Comparison of ENCODE assay signal across 8 cellular contexts in genomic region chr17:1487939-1488825, GRCh38. TPM values are rescaled to one million over a fixed set of nuclear protein-coding genes. Genes with fewer than 3 reads are reported as not detected.
A peak's percentile ranks its signal among the peaks of the same experiment; 100 is the strongest.
DNase-seq lines count a peak whose midpoint lies in the region; ATAC-seq and TF ChIP-seq lines count a peak whose summit lies in the region.

No MANE protein-coding gene starts in this region.

- no peaks in the 10 kb centered on the region for H3K27me3 Mint-ChIP-seq in osteocyte (ENCODE audit: unreplicated experiment)

- H3K9me3 ChIP-seq in adrenal gland (replicated peaks in 1 of 3) (no peaks in the 10 kb centered on the region), cardiac muscle cell (ENCODE audit: low read depth) (no peaks in the 10 kb centered on the region), thyroid gland (no peaks in the 10 kb centered on the region)

- H3K27ac ChIP-seq in adrenal gland (peak overlapping the region in 4 of 5 donors; percentile 82 to 97 (median 86)), cardiac muscle cell (peak overlapping the region; percentile 99), thyroid gland (peak overlapping the region; percentile 86 to 98 (median 94))

- peak overlapping the region in 2 of 4 donors; percentile 33 to 81 for H3K4me3 ChIP-seq in adrenal gland
- peak overlapping the region; percentile 33 for H3K4me3 ChIP-seq in cardiac muscle cell
- H3K4me3 ChIP-seq in thyroid gland (replicated peaks in 1 of 3): peak overlapping the region in 2 of 3 donors; percentile 33 to 46

- peak overlapping the region; percentile 68 for H3K4me3 Mint-ChIP-seq in osteocyte (ENCODE audit: unreplicated experiment)

- DNase-seq in GM10248 (ENCODE audit: extremely low spot score) (peak; percentile 85), adrenal gland (peak; percentile 67 to 87 (median 86)), cardiac muscle cell (ENCODE audit: low read depth in 1 of 2, low spot score in 1 of 2) (peak; percentile 95 to 96), osteocyte (ENCODE audit: extremely low spot score, unreplicated experiment) (peak; percentile 97), thyroid gland (peak; percentile 87)

- WGBS in adrenal gland, 4 donors: 1 to 2% (median 1%) methylated on average over 22 to 72 of the region's 72 CpGs; no CpG with 5 or more reads in 1 of the 4 donors
- 11 to 17% methylated on average over 10 to 18 of the region's 72 CpGs for WGBS in thyroid gland, 2 donors

- POLR2A ChIA-PET in GM10248 (lab: Yijun Ruan, JAX): interaction anchor here (0.5 to 1.1 kb wide), 3 partner anchors 13 to 65 kb away, joined by 3 to 4 read pairs (median 3); no protein-coding TSS in a partner anchor

- intact Hi-C loops in adrenal gland (cut with DNase I) (no loop called here), thyroid gland (cut with DNase I) (no loop called here)

- ATAC-seq in HG03280 (IDR thresholded peaks at IDR 0.05; ENCODE audit: unreplicated experiment) (peak; percentile 29), SK-N-SH treated with all-trans-retinoic acid at 6 μM for 48 hours (peak; percentile 57), GM18517 (IDR thresholded peaks at IDR 0.05; ENCODE audit: unreplicated experiment) (no peak)

- peaks cover 44% of the 10 kb centered on the region for H3K4me1 Mint-ChIP-seq in osteocyte (ENCODE audit: unreplicated experiment)

- H3K9me3 Mint-ChIP-seq in osteocyte (ENCODE audit: unreplicated experiment): no peaks in the 10 kb centered on the region

- peak in 1 of 2 donors; percentile 60 for TF ChIP-seq POLR2A in adrenal gland (IDR thresholded peaks at IDR 0.05)
- peak in 1 of 2 donors; percentile 85 for TF ChIP-seq POLR2A in thyroid gland (IDR thresholded peaks at IDR 0.05)

- TF ChIP-seq CTCF in GM10248 (IDR thresholded peaks at IDR 0.05; ENCODE audit: control extremely low read depth, extremely low read depth, low read depth, missing control alignments) (no peak), adrenal gland (IDR thresholded peaks at IDR 0.05) (peak in 3 of 6 experiments; percentile 2 to 28 (median 23)), cardiac muscle cell (IDR thresholded peaks at IDR 0.05; ENCODE audit: low read depth, low read length) (no peak), osteocyte (IDR thresholded peaks at IDR 0.05) (no peak), thyroid gland (IDR thresholded peaks at IDR 0.05) (peak in 1 of 6 experiments; percentile 22)

- CTCF ChIA-PET in GM10248 (lab: Yijun Ruan, JAX): interaction anchor here (0.8 to 2.9 kb wide), 4 partner anchors 28 to 123 kb away, joined by 3 to 16 read pairs (median 4); partner anchors contain the start of gene INPP5K

- peak overlapping the region; percentile 90 for H3K27ac Mint-ChIP-seq in osteocyte (ENCODE audit: unreplicated experiment)

- H3K27me3 ChIP-seq in adrenal gland (no peaks in the 10 kb centered on the region), cardiac muscle cell (no peaks in the 10 kb centered on the region), thyroid gland (no peaks in the 10 kb centered on the region)

- no peaks in the 10 kb centered on the region for H3K36me3 ChIP-seq in adrenal gland (replicated peaks in 1 of 2)
- no peaks in the 10 kb centered on the region for H3K36me3 ChIP-seq in cardiac muscle cell
- peaks cover 0 to 3% of the 10 kb centered on the region in 2 donors for H3K36me3 ChIP-seq in thyroid gland

- H3K4me1 ChIP-seq in adrenal gland (replicated peaks in 1 of 2) (peaks cover 25 to 49% of the 10 kb centered on the region in 2 donors), cardiac muscle cell (ENCODE audit: low read depth) (peaks cover 9% of the 10 kb centered on the region), thyroid gland (peaks cover 46 to 62% of the 10 kb centered on the region in 2 donors)

- H3K36me3 Mint-ChIP-seq in osteocyte (ENCODE audit: unreplicated experiment): peaks cover 3% of the 10 kb centered on the region

TF ChIP-seq in SK-N-SH treated with all-trans-retinoic acid at 6 μM for 48 hours, 23 proteins besides CTCF, POLR2A, EP300 and RAD21:
- TF ChIP-seq BACH2 (CRISPR knock-in tag; IDR thresholded peaks at IDR 0.05; ENCODE audit: borderline replicate concordance): no peak
- TF ChIP-seq PPARA (CRISPR knock-in tag; IDR thresholded peaks at IDR 0.05; ENCODE audit: borderline replicate concordance): no peak
- TF ChIP-seq ZNF8 (CRISPR knock-in tag; IDR thresholded peaks at IDR 0.05): no peak
- no peak for TF ChIP-seq SNAI2 (CRISPR knock-in tag; IDR thresholded peaks at IDR 0.05)
- TF ChIP-seq ZNF565 (CRISPR knock-in tag; conservative IDR thresholded peaks at IDR 0.05; ENCODE audit: low read depth): no peak
- no peak for TF ChIP-seq OSR1 (CRISPR knock-in tag; IDR thresholded peaks at IDR 0.05)
- no peak for TF ChIP-seq GLIS3 (CRISPR knock-in tag; IDR thresholded peaks at IDR 0.05)
- no peak for TF ChIP-seq ARNTL (CRISPR knock-in tag; IDR thresholded peaks at IDR 0.05; ENCODE audit: borderline replicate concordance, low read depth)
- TF ChIP-seq ZFP3 (CRISPR knock-in tag; IDR thresholded peaks at IDR 0.05): no peak
- TF ChIP-seq TCF4 (CRISPR knock-in tag; IDR thresholded peaks at IDR 0.05; ENCODE audit: borderline replicate concordance): no peak
- TF ChIP-seq ZC3H10 (CRISPR knock-in tag; IDR thresholded peaks at IDR 0.05): no peak
- TF ChIP-seq, protein P1, sequence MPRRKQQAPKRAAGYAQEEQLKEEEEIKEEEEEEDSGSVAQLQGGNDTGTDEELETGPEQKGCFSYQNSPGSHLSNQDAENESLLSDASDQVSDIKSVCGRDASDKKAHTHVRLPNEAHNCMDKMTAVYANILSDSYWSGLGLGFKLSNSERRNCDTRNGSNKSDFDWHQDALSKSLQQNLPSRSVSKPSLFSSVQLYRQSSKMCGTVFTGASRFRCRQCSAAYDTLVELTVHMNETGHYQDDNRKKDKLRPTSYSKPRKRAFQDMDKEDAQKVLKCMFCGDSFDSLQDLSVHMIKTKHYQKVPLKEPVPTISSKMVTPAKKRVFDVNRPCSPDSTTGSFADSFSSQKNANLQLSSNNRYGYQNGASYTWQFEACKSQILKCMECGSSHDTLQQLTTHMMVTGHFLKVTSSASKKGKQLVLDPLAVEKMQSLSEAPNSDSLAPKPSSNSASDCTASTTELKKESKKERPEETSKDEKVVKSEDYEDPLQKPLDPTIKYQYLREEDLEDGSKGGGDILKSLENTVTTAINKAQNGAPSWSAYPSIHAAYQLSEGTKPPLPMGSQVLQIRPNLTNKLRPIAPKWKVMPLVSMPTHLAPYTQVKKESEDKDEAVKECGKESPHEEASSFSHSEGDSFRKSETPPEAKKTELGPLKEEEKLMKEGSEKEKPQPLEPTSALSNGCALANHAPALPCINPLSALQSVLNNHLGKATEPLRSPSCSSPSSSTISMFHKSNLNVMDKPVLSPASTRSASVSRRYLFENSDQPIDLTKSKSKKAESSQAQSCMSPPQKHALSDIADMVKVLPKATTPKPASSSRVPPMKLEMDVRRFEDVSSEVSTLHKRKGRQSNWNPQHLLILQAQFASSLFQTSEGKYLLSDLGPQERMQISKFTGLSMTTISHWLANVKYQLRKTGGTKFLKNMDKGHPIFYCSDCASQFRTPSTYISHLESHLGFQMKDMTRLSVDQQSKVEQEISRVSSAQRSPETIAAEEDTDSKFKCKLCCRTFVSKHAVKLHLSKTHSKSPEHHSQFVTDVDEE (CRISPR knock-in tag; IDR thresholded peaks at IDR 0.05): no peak

RNA-seq across cellular contexts. Expression of gene MYO1C, which starts 4.3 kb away (rescaled TPM):
- 100 to 1,000 TPM in 1 of 8 donors, 10 to 100 TPM in 7; 50.4 to 103 (median 79.1) TPM for total RNA-seq in adrenal gland
- 10 to 100 TPM; 35.6 to 71.4 (median 71.3) TPM for polyA plus RNA-seq in adrenal gland
- 43.7 and 63.9 TPM in 2 replicates for total RNA-seq in cardiac muscle cell
- polyA plus RNA-seq in cardiac muscle cell: 34.1 and 58.4 TPM in 2 replicates
- total RNA-seq in osteocyte: 183 and 184 TPM in 2 replicates
- 100 to 1,000 TPM; 103 to 145 (median 121) TPM for total RNA-seq in thyroid gland

RNA-seq across cellular contexts. Expression of gene INPP5K, which starts 28.2 kb away (rescaled TPM):
- total RNA-seq in adrenal gland (10 to 100 TPM; 22.3 to 91.6 (median 39.9) TPM), cardiac muscle cell (22.5 and 24.6 TPM in 2 replicates), osteocyte (44.5 and 49.4 TPM in 2 replicates), thyroid gland (100 to 1,000 TPM; 124 to 285 (median 158) TPM)
- polyA plus RNA-seq in adrenal gland (10 to 100 TPM; 22.6 to 41.1 (median 34.0) TPM), cardiac muscle cell (13.8 and 18.1 TPM in 2 replicates)

RNA-seq across cellular contexts. Expression of gene CRK, which starts 32.1 kb away (rescaled TPM):
- total RNA-seq in adrenal gland (10 to 100 TPM; 55.4 to 80.6 (median 61.0) TPM), cardiac muscle cell (25.0 and 28.7 TPM in 2 replicates), osteocyte (55.8 and 57.1 TPM in 2 replicates), thyroid gland (100 to 1,000 TPM in 2 of 4 donors, 10 to 100 TPM in 2; 89.6 to 140 (median 98.7) TPM)
- polyA plus RNA-seq in adrenal gland (10 to 100 TPM; 20.3 to 62.7 (median 23.0) TPM), cardiac muscle cell (33.1 and 46.0 TPM in 2 replicates)
